Comparison of ENCODE assay signal across 26 cellular contexts in the genomic region with DNA sequence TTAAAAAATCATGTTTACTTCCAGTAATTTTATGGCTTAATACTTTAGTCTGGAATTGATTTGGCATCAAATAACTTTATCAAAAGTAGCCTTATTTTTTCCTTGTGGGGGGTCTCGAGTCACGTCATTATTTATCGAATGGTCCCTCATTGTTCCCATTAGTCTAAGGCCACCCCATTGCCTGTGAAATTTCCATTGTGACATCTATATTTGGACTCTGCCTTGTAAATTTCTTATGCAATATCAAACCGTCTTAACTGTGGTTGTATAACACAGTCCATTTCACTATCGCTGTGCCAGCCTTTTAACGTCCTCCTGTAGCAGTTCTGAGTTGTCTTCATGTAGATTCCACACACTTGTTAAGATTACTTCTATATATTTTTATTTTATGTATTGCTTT.
"Had no signal": no experiment of that assay in that cellular context is flagged by ENCODE, and none has a peak within 500 bp of the region (broad histone marks: within the 10 kb centered on the region; RNA-seq: fewer than 3 reads in every experiment).

No MANE protein-coding gene starts in this region.

- ATAC-seq: activated CD8-positive, alpha-beta T cell treated with anti-CD3 and anti-CD28 coated beads, Interleukin-2, amount 10 ng/mL, durations not matched to agents 7 days and 5 days; activated naive CD4-positive, alpha-beta T cell treated with anti-CD3 and anti-CD28 coated beads, Interleukin-2, amount 50 U/mL, for 72 hours; esophagus mucosa; left lung; sciatic nerve; stimulated activated memory B cell treated with anti-CD40 and anti-IgM and Interleukin-4, amounts not matched to agents 10 μg/mL and 1 μg/mL and 100 μg/mL, for 72 hours had no signal

- H3K4me1 Mint-ChIP-seq: immature natural killer cell; naive B cell; stimulated activated memory B cell treated with anti-CD40 and anti-IgM and Interleukin-4, amounts not matched to agents 10 μg/mL and 1 μg/mL and 100 μg/mL, for 72 hours had no signal

- H3K4me2 ChIP-seq: hepatocyte, smooth muscle cell had no signal

- H3K36me3 ChIP-seq: adrenal gland, ascending aorta, brain microvascular endothelial cell, left lung, stomach, suprapubic skin, uterus, WERI-Rb-1 had no signal

- H3K79me2 ChIP-seq: hepatocyte had no signal

- H3K27me3 ChIP-seq: adrenal gland, ascending aorta, brain microvascular endothelial cell, hepatocyte, suprapubic skin, uterus had no signal

- DNase-seq: activated CD4-positive, alpha-beta T cell treated with anti-CD3 and anti-CD28 coated beads, Interleukin-2, amount 50 U/mL, for 1 hour; activated CD8-positive, alpha-beta T cell treated with anti-CD3 and anti-CD28 coated beads, Interleukin-2, amount 10 ng/mL, durations not matched to agents 7 days and 5 days; activated gamma-delta T cell; adrenal gland; brain microvascular endothelial cell; central memory CD4-positive, alpha-beta T cell; effector memory CD4-positive, alpha-beta T cell; foreskin melanocyte; immature natural killer cell; naive B cell; nucleus accumbens; stimulated activated CD4-positive, alpha-beta T cell treated with anti-CD3 and anti-CD28 coated beads, Interleukin-15, amount 100 ng/mL, for 24 hours; stomach; uterus; WERI-Rb-1 had no signal

- H3K4me1 ChIP-seq: adrenal gland, ascending aorta, left lung, stomach, suprapubic skin, uterus had no signal

- H3K9me3 ChIP-seq: adrenal gland, ascending aorta, left lung, stomach, suprapubic skin, uterus had no signal

- H3K4me3 ChIP-seq: adrenal gland, ascending aorta, hepatocyte, left lung, lung, smooth muscle cell, stomach, suprapubic skin, uterus had no signal

- H3K9me3 Mint-ChIP-seq: activated naive CD4-positive, alpha-beta T cell treated with anti-CD3 and anti-CD28 coated beads, Interleukin-2, amount 50 U/mL, for 72 hours; activated T-helper 1 cell treated with anti-CD3 and anti-CD28 coated beads, Interleukin-12 subunit alpha, Interleukin-12 subunit beta, Interleukin-2, Interleukin-4 antibody, amounts not matched to agents 30 ng/mL and 10 ng/mL and 1 ng/mL, durations not matched to agents 14 hours and 24 hours and 36 hours; immature natural killer cell; naive B cell; stimulated activated memory B cell treated with anti-CD40 and anti-IgM and Interleukin-4, amounts not matched to agents 10 μg/mL and 1 μg/mL and 100 μg/mL, for 72 hours had no signal

- H3K27ac ChIP-seq: adrenal gland, ascending aorta, brain microvascular endothelial cell, hepatocyte, left lung, stomach, suprapubic skin, uterus, WERI-Rb-1 had no signal

- H3K27ac Mint-ChIP-seq: activated CD8-positive, alpha-beta T cell treated with anti-CD3 and anti-CD28 coated beads, Interleukin-2, amount 10 ng/mL, durations not matched to agents 7 days and 5 days; activated naive CD4-positive, alpha-beta T cell treated with anti-CD3 and anti-CD28 coated beads, Interleukin-2, amount 50 U/mL, for 72 hours; activated T-helper 1 cell treated with anti-CD3 and anti-CD28 coated beads, Interleukin-12 subunit alpha, Interleukin-12 subunit beta, Interleukin-2, Interleukin-4 antibody, amounts not matched to agents 30 ng/mL and 10 ng/mL and 1 ng/mL, durations not matched to agents 14 hours and 24 hours and 36 hours; immature natural killer cell; stimulated activated memory B cell treated with anti-CD40 and anti-IgM and Interleukin-4, amounts not matched to agents 10 μg/mL and 1 μg/mL and 100 μg/mL, for 72 hours had no signal

- H2AFZ ChIP-seq: hepatocyte had no signal

- H3K27me3 Mint-ChIP-seq: naive B cell had no signal

- H3K36me3 Mint-ChIP-seq: activated naive CD4-positive, alpha-beta T cell treated with anti-CD3 and anti-CD28 coated beads, Interleukin-2, amount 50 U/mL, for 72 hours; immature natural killer cell; naive B cell; stimulated activated memory B cell treated with anti-CD40 and anti-IgM and Interleukin-4, amounts not matched to agents 10 μg/mL and 1 μg/mL and 100 μg/mL, for 72 hours had no signal

- H3K4me3 Mint-ChIP-seq: activated CD8-positive, alpha-beta T cell treated with anti-CD3 and anti-CD28 coated beads, Interleukin-2, amount 10 ng/mL, durations not matched to agents 7 days and 5 days; activated T-helper 1 cell treated with anti-CD3 and anti-CD28 coated beads, Interleukin-12 subunit alpha, Interleukin-12 subunit beta, Interleukin-2, Interleukin-4 antibody, amounts not matched to agents 30 ng/mL and 10 ng/mL and 1 ng/mL, durations not matched to agents 14 hours and 24 hours and 36 hours; immature natural killer cell; naive B cell; stimulated activated memory B cell treated with anti-CD40 and anti-IgM and Interleukin-4, amounts not matched to agents 10 μg/mL and 1 μg/mL and 100 μg/mL, for 72 hours had no signal
